In genomic region chr1:23530750-23531651, GRCh38 we compare ENCODE assay signal across 8 cellular contexts. TPM values are rescaled to one million over a fixed set of nuclear protein-coding genes. Genes with fewer than 3 reads are reported as not detected.
DNase-seq lines count a peak whose midpoint lies in the region; ATAC-seq and TF ChIP-seq lines count a peak whose summit lies in the region.

E2F2 (minus strand) TSS chr1:23531233; CDS start chr1:23530793, 440 bp downstream.

- H3K36me3 Mint-ChIP-seq in central memory CD8-positive, alpha-beta T cell (ENCODE audit: insufficient read depth) = peaks cover 7% of the 10 kb centered on the region

- no peaks in the 10 kb centered on the region for H3K9me3 Mint-ChIP-seq in central memory CD8-positive, alpha-beta T cell

- no peaks in the 10 kb centered on the region for H3K27me3 Mint-ChIP-seq in central memory CD8-positive, alpha-beta T cell

- peaks cover 65% of the 10 kb centered on the region for H3K4me1 Mint-ChIP-seq in central memory CD8-positive, alpha-beta T cell

- peak within 1 kb of the TSS; percentile 88 for H3K4me3 Mint-ChIP-seq in central memory CD8-positive, alpha-beta T cell

- ATAC-seq in HG03097 (IDR thresholded peaks at IDR 0.05; ENCODE audit: low FRiP score, unreplicated experiment) = peak; percentile 36
- peak; percentile 72 for ATAC-seq in activated CD4-positive, CD25-positive, alpha-beta regulatory T cell treated with anti-CD3 and anti-CD28 coated beads, Interleukin-2, amount 50 U/mL, for 24 hours
- peak; percentile 75 for ATAC-seq in central memory CD8-positive, alpha-beta T cell (replicated peaks; ENCODE audit: extremely low read depth, poor library complexity, severe bottlenecking)
- ATAC-seq in GM21717 (IDR thresholded peaks at IDR 0.05; ENCODE audit: unreplicated experiment) = no peak

- TF ChIP-seq CTCF in GM12875 (IDR thresholded peaks at IDR 0.05; ENCODE audit: borderline replicate concordance, insufficient read depth, low read depth, low read length) = 0 out of 2 replicates have a peak, but pooled peaks have one; percentile 10
- TF ChIP-seq CTCF in kidney epithelial cell (IDR thresholded peaks at IDR 0.05; ENCODE audit: insufficient read depth, low read length, poor library complexity, severe bottlenecking) = no peak

- H3K27me3 ChIP-seq in kidney epithelial cell (ENCODE audit: control insufficient read depth, insufficient read depth, low read length) = peaks cover 3% of the 10 kb centered on the region

- peak within 1 kb of the TSS; percentile 93 for H3K4me3 ChIP-seq in GM12875 (ENCODE audit: low read depth, low read length)
- peak within 1 kb of the TSS; percentile 59 for H3K4me3 ChIP-seq in kidney epithelial cell (ENCODE audit: low read depth, low read length)

- no peaks in the 10 kb centered on the region for H3K36me3 ChIP-seq in kidney epithelial cell (ENCODE audit: control insufficient read depth, insufficient read depth, low read length)

- DNase-seq in NCI-H345 treated with DMSO at 0.1 percent for 48 hours (lab: John Stamatoyannopoulos, UW; ENCODE audit: unreplicated experiment) (peak; percentile 75), kidney epithelial cell (ENCODE audit: low read depth) (no peak)
- DNase-seq in central memory CD8-positive, alpha-beta T cell (ENCODE audit: low spot score in 2 of 2) = peak; percentile 57 to 66
- DNase-seq in stimulated activated CD4-positive, alpha-beta T cell treated with anti-CD3 and anti-CD28 coated beads, Interleukin-15, amount 100 ng/mL, for 48 hours (ENCODE audit: low read depth in 2 of 2) = peak; percentile 72 to 74

- peak within 1 kb of the TSS; percentile 88 for H3K27ac Mint-ChIP-seq in central memory CD8-positive, alpha-beta T cell (ENCODE audit: low read depth)

RNA-seq across cellular contexts. Expression of gene E2F2, which starts in this region (rescaled TPM):
- total RNA-seq in kidney epithelial cell = 0.07 and 0.13 TPM in 2 replicates
